ENCODE assay signal across 19 cellular contexts in genomic region chr7:494261-494687, GRCh38.
DNase-seq lines count a peak whose midpoint lies in the region; ATAC-seq and TF ChIP-seq lines count a peak whose summit lies in the region.
"Had no signal": no experiment of that assay in that cellular context is flagged by ENCODE, and none has a peak within 500 bp of the region (broad histone marks: within the 10 kb centered on the region; RNA-seq: fewer than 3 reads in every experiment).

No MANE protein-coding gene starts in this region.

- no peak overlapping the region for H3K4me3 ChIP-seq in RWPE2 (ENCODE audit: severe bottlenecking)
- H3K4me3 ChIP-seq: esophagus squamous epithelium, uterus had no signal

- ATAC-seq in stimulated activated naive CD8-positive, alpha-beta T cell treated with anti-CD3 and anti-CD28 coated beads, Interleukin-15, amount 100 ng/mL, for 72 hours: peak; percentile 46
- ATAC-seq in stimulated activated naive CD8-positive, alpha-beta T cell treated with anti-CD3 and anti-CD28 coated beads, Interleukin-15, Interleukin-2, amounts not matched to agents 100 U/mL and 50 U/mL, for 24 hours: no peak
- ATAC-seq in RWPE2 (ENCODE audit: low read depth) (no peak), GM18519 (IDR thresholded peaks at IDR 0.05; ENCODE audit: low FRiP score, unreplicated experiment) (no peak), HG03571 (IDR thresholded peaks at IDR 0.05; ENCODE audit: unreplicated experiment) (no peak)
- ATAC-seq: activated naive CD4-positive, alpha-beta T cell treated with anti-CD3 and anti-CD28 coated beads, Interleukin-2, amount 50 U/mL, for 72 hours had no signal

- peaks cover 15% of the 10 kb centered on the region for H3K4me1 ChIP-seq in RWPE2 (ENCODE audit: insufficient read depth, poor library complexity, severe bottlenecking)
- H3K4me1 ChIP-seq: uterus had no signal

- no peak overlapping the region for H3K27ac Mint-ChIP-seq in stimulated activated naive CD8-positive, alpha-beta T cell treated with anti-CD3 and anti-CD28 coated beads, Interleukin-15, amount 100 ng/mL, for 72 hours
- H3K27ac Mint-ChIP-seq: activated naive CD4-positive, alpha-beta T cell treated with anti-CD3 and anti-CD28 coated beads, Interleukin-2, amount 50 U/mL, for 72 hours; activated T-cell treated with anti-CD3 and anti-CD28 coated beads, Interleukin-2, amount 50 U/mL, for 24 hours; stimulated activated naive CD8-positive, alpha-beta T cell treated with anti-CD3 and anti-CD28 coated beads, Interleukin-15, Interleukin-2, amounts not matched to agents 100 ng/mL and 50 ng/mL, for 24 hours had no signal

- H3K9me3 ChIP-seq in RWPE2 (ENCODE audit: severe bottlenecking): no peaks in the 10 kb centered on the region
- H3K9me3 ChIP-seq: esophagus squamous epithelium, uterus had no signal

- TF ChIP-seq CTCF in RWPE2 (IDR thresholded peaks at IDR 0.05; ENCODE audit: poor library complexity, severe bottlenecking): no peak

- no peaks in the 10 kb centered on the region for H3K9me3 Mint-ChIP-seq in stimulated activated naive CD8-positive, alpha-beta T cell treated with anti-CD3 and anti-CD28 coated beads, Interleukin-15, amount 100 ng/mL, for 72 hours
- H3K9me3 Mint-ChIP-seq: activated naive CD4-positive, alpha-beta T cell treated with anti-CD3 and anti-CD28 coated beads, Interleukin-2, amount 50 U/mL, for 72 hours; activated T-cell treated with anti-CD3 and anti-CD28 coated beads, Interleukin-2, amount 50 U/mL, for 24 hours; stimulated activated naive CD8-positive, alpha-beta T cell treated with anti-CD3 and anti-CD28 coated beads, Interleukin-15, Interleukin-2, amounts not matched to agents 100 ng/mL and 50 ng/mL, for 24 hours had no signal

- no peak for DNase-seq in stimulated activated naive CD8-positive, alpha-beta T cell treated with anti-CD3 and anti-CD28 coated beads, Interleukin-15, amount 100 ng/mL, for 72 hours
- no peak for DNase-seq in stimulated activated naive CD8-positive, alpha-beta T cell treated with anti-CD3 and anti-CD28 coated beads, Interleukin-15, Interleukin-2, amounts not matched to agents 100 U/mL and 50 U/mL, for 24 hours
- DNase-seq in RWPE2 (ENCODE audit: low spot score) (peak; percentile 76), iPS-NIHi7 (ENCODE audit: extremely low spot score) (peak; percentile 79), NCI-H748 treated with DMSO at 0.1 percent for 48 hours (lab: John Stamatoyannopoulos, UW) (no peak), NCI-H2227 (lab: John Stamatoyannopoulos, UW; ENCODE audit: unreplicated experiment) (no peak)
- DNase-seq: activated CD4-positive, alpha-beta T cell treated with anti-CD3 and anti-CD28 coated beads, Interleukin-2, amount 50 U/mL, for 48 hours; activated T-cell treated with anti-CD3 and anti-CD28 coated beads, Interleukin-2, amount 50 U/mL, for 24 hours; DMS 273 treated with DMSO at 0.1 percent for 48 hours; esophagus squamous epithelium; hippocampal formation; NCI-H1092 treated with DMSO at 0.1 percent for 48 hours; NCI-H82; SW 1271; uterus had no signal

- no peaks in the 10 kb centered on the region for H3K27me3 ChIP-seq in RWPE2 (ENCODE audit: insufficient read depth, poor library complexity, severe bottlenecking)
- H3K27me3 ChIP-seq: esophagus squamous epithelium, uterus had no signal

- H3K27ac ChIP-seq in RWPE2 (ENCODE audit: poor library complexity, severe bottlenecking): no peak overlapping the region
- H3K27ac ChIP-seq: esophagus squamous epithelium, uterus had no signal

- peaks cover 26% of the 10 kb centered on the region for H3K36me3 ChIP-seq in RWPE2 (ENCODE audit: low read depth)
- H3K36me3 ChIP-seq: uterus had no signal

- H3K4me1 Mint-ChIP-seq in stimulated activated naive CD8-positive, alpha-beta T cell treated with anti-CD3 and anti-CD28 coated beads, Interleukin-15, amount 100 ng/mL, for 72 hours: peaks cover 12% of the 10 kb centered on the region

- no peaks in the 10 kb centered on the region for H3K27me3 Mint-ChIP-seq in stimulated activated naive CD8-positive, alpha-beta T cell treated with anti-CD3 and anti-CD28 coated beads, Interleukin-15, amount 100 ng/mL, for 72 hours
- H3K27me3 Mint-ChIP-seq: activated T-cell treated with anti-CD3 and anti-CD28 coated beads, Interleukin-2, amount 50 U/mL, for 24 hours; stimulated activated naive CD8-positive, alpha-beta T cell treated with anti-CD3 and anti-CD28 coated beads, Interleukin-15, Interleukin-2, amounts not matched to agents 100 ng/mL and 50 ng/mL, for 24 hours had no signal

- no peak overlapping the region for H3K4me3 Mint-ChIP-seq in stimulated activated naive CD8-positive, alpha-beta T cell treated with anti-CD3 and anti-CD28 coated beads, Interleukin-15, amount 100 ng/mL, for 72 hours
- H3K4me3 Mint-ChIP-seq: activated T-cell treated with anti-CD3 and anti-CD28 coated beads, Interleukin-2, amount 50 U/mL, for 24 hours; stimulated activated naive CD8-positive, alpha-beta T cell treated with anti-CD3 and anti-CD28 coated beads, Interleukin-15, Interleukin-2, amounts not matched to agents 100 ng/mL and 50 ng/mL, for 24 hours had no signal

Comparison
In these comparisons a context has a peak if more than half of its experiments do, and no peak if none do; other contexts are left out.
1. DNase-seq: peak in RWPE2 (single experiment) and iPS-NIHi7 (single experiment); none in stimulated activated naive CD8-positive, alpha-beta T cell treated with anti-CD3 and anti-CD28 coated beads, Interleukin-15, amount 100 ng/mL, for 72 hours (0 of 2), stimulated activated naive CD8-positive, alpha-beta T cell treated with anti-CD3 and anti-CD28 coated beads, Interleukin-15, Interleukin-2, amounts not matched to agents 100 U/mL and 50 U/mL, for 24 hours (single experiment), NCI-H748 treated with DMSO at 0.1 percent for 48 hours (single experiment) and NCI-H2227 (single experiment).